ENCODE assay signal across 8 cellular contexts in genomic region chr1:95073446-95073845, GRCh38. TPM values are rescaled to one million over a fixed set of nuclear protein-coding genes. Genes with fewer than 3 reads are reported as not detected.
DNase-seq lines count a peak whose midpoint lies in the region; ATAC-seq and TF ChIP-seq lines count a peak whose summit lies in the region.

No MANE protein-coding gene starts in this region.

- H3K4me1 ChIP-seq in gastrocnemius medialis = peaks cover 5 to 7% of the 10 kb centered on the region in 2 donors

- peak overlapping the region; percentile 90 for H3K4me3 ChIP-seq in SK-N-MC
- peak overlapping the region; percentile 76 for H3K4me3 ChIP-seq in fibroblast of villous mesenchyme (ENCODE audit: low read depth, low read length)
- H3K4me3 ChIP-seq in gastrocnemius medialis = peak overlapping the region; percentile 73 to 83 (median 81)

- H3K9ac ChIP-seq in SK-N-MC (ENCODE audit: insufficient read length) = peak overlapping the region; percentile 89

- H3K9me3 ChIP-seq in SK-N-MC (ENCODE audit: low read depth, low read length) (no peaks in the 10 kb centered on the region), gastrocnemius medialis (no peaks in the 10 kb centered on the region)

- TF ChIP-seq POLR2A in gastrocnemius medialis (IDR thresholded peaks at IDR 0.05) = no peak

- TF ChIP-seq CTCF in fibroblast of villous mesenchyme (IDR thresholded peaks at IDR 0.05; ENCODE audit: insufficient read depth, low read depth, low read length) (no peak), gastrocnemius medialis (IDR thresholded peaks at IDR 0.05 in 4 of 5, conservative IDR thresholded peaks at IDR 0.05 in 1 of 5) (no peak)

- H3K27ac ChIP-seq in SK-N-MC (peak overlapping the region; percentile 77; the same call in 1 of the 2 replicates), gastrocnemius medialis (peak overlapping the region; percentile 88 to 97 (median 91))

- intact Hi-C loops in gastrocnemius medialis (cut with DNase I; ENCODE audit: low total_unique reads) = loop anchor here (1.0 kb wide), 1 partner anchor 44 kb away; the partner anchor contains the start of gene TLCD4

- H3K27me3 ChIP-seq in gastrocnemius medialis = no peaks in the 10 kb centered on the region

- in situ Hi-C loops in gastrocnemius medialis (cut with MboI; ENCODE audit: low sequenced_read_pairs in 4 of 4) = no loop called here

- ATAC-seq in GM21528 (IDR thresholded peaks at IDR 0.05; ENCODE audit: low FRiP score, unreplicated experiment) = peak; percentile 2
- no peak for ATAC-seq in gastrocnemius medialis
- ATAC-seq in GM21717 (IDR thresholded peaks at IDR 0.05; ENCODE audit: unreplicated experiment) = no peak

- H3K36me3 ChIP-seq in SK-N-MC (ENCODE audit: insufficient read depth, low read length) = no peaks in the 10 kb centered on the region
- H3K36me3 ChIP-seq in gastrocnemius medialis = no peaks in the 10 kb centered on the region

- DNase-seq in SK-N-MC (ENCODE audit: low read depth, low spot score) (no peak), fibroblast of villous mesenchyme (ENCODE audit: low read depth) (no peak), gastrocnemius medialis (no peak), SIG-M5 (lab: John Stamatoyannopoulos, UW) (no peak)
- no peak for DNase-seq in activated CD4-positive, alpha-beta T cell treated with anti-CD3 and anti-CD28 coated beads, Interleukin-2, amount 50 U/mL, for 48 hours
- no peak for DNase-seq in stimulated activated CD4-positive, alpha-beta T cell treated with anti-CD3 and anti-CD28 coated beads, Interleukin-12 subunit alpha, Interleukin-12 subunit beta, amount 100 ng/mL, for 4 hours

RNA-seq across cellular contexts. Expression of gene ALG14, which starts 0.7 kb away (rescaled TPM):
- total RNA-seq in fibroblast of villous mesenchyme (4.7 and 6.4 TPM in 2 replicates), gastrocnemius medialis (under 1 TPM; 0.24 to 0.97 (median 0.77) TPM)

RNA-seq across cellular contexts. Expression of gene TLCD4, which starts 43.7 kb away (rescaled TPM):
- total RNA-seq in fibroblast of villous mesenchyme (0.32 and 0.86 TPM in 2 replicates), gastrocnemius medialis (10 to 100 TPM in 3 of 4 donors, 1 to 10 TPM in 1; 9.8 to 12.1 (median 11.0) TPM)
